ENCODE assay signal across 1 cellular context in the genomic region with DNA sequence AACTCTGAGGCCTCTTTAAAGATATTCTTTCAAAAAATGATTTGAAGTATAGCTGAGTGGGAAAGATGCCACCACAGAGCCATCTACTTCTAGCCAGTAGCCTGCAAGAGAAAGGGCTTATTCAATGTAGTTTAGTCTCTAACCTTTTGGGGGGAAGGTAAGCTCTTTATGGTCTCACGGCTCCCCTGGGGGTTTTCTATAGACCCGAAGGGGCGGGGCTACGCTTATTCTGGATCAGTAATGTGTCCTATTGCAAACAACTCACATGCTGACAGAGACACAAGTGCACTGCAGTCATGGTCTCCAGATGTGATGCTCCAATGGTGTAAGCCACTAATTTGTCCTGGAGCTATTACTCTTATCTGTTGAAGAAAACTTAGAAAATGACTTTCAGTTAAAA.
TF ChIP-seq lines count a peak whose summit lies in the region.

No MANE protein-coding gene starts in this region.

TF ChIP-seq in GM23338, 12 proteins besides CTCF, POLR2A, EP300 and RAD21 (continued from another document):
- TF ChIP-seq REST (IDR thresholded peaks at IDR 0.05; ENCODE audit: unreplicated experiment) = no peak
- TF ChIP-seq NANOG (IDR thresholded peaks at IDR 0.05; ENCODE audit: borderline replicate concordance) = no peak
- no peak for TF ChIP-seq ZNF331 (CRISPR knock-in tag; IDR thresholded peaks at IDR 0.05; ENCODE audit: low read depth)
- TF ChIP-seq ZNF114 (CRISPR knock-in tag; IDR thresholded peaks at IDR 0.05) = no peak
- no peak for TF ChIP-seq CREB1 (CRISPR knock-in tag; IDR thresholded peaks at IDR 0.05; ENCODE audit: low read depth)
- TF ChIP-seq, protein P1, sequence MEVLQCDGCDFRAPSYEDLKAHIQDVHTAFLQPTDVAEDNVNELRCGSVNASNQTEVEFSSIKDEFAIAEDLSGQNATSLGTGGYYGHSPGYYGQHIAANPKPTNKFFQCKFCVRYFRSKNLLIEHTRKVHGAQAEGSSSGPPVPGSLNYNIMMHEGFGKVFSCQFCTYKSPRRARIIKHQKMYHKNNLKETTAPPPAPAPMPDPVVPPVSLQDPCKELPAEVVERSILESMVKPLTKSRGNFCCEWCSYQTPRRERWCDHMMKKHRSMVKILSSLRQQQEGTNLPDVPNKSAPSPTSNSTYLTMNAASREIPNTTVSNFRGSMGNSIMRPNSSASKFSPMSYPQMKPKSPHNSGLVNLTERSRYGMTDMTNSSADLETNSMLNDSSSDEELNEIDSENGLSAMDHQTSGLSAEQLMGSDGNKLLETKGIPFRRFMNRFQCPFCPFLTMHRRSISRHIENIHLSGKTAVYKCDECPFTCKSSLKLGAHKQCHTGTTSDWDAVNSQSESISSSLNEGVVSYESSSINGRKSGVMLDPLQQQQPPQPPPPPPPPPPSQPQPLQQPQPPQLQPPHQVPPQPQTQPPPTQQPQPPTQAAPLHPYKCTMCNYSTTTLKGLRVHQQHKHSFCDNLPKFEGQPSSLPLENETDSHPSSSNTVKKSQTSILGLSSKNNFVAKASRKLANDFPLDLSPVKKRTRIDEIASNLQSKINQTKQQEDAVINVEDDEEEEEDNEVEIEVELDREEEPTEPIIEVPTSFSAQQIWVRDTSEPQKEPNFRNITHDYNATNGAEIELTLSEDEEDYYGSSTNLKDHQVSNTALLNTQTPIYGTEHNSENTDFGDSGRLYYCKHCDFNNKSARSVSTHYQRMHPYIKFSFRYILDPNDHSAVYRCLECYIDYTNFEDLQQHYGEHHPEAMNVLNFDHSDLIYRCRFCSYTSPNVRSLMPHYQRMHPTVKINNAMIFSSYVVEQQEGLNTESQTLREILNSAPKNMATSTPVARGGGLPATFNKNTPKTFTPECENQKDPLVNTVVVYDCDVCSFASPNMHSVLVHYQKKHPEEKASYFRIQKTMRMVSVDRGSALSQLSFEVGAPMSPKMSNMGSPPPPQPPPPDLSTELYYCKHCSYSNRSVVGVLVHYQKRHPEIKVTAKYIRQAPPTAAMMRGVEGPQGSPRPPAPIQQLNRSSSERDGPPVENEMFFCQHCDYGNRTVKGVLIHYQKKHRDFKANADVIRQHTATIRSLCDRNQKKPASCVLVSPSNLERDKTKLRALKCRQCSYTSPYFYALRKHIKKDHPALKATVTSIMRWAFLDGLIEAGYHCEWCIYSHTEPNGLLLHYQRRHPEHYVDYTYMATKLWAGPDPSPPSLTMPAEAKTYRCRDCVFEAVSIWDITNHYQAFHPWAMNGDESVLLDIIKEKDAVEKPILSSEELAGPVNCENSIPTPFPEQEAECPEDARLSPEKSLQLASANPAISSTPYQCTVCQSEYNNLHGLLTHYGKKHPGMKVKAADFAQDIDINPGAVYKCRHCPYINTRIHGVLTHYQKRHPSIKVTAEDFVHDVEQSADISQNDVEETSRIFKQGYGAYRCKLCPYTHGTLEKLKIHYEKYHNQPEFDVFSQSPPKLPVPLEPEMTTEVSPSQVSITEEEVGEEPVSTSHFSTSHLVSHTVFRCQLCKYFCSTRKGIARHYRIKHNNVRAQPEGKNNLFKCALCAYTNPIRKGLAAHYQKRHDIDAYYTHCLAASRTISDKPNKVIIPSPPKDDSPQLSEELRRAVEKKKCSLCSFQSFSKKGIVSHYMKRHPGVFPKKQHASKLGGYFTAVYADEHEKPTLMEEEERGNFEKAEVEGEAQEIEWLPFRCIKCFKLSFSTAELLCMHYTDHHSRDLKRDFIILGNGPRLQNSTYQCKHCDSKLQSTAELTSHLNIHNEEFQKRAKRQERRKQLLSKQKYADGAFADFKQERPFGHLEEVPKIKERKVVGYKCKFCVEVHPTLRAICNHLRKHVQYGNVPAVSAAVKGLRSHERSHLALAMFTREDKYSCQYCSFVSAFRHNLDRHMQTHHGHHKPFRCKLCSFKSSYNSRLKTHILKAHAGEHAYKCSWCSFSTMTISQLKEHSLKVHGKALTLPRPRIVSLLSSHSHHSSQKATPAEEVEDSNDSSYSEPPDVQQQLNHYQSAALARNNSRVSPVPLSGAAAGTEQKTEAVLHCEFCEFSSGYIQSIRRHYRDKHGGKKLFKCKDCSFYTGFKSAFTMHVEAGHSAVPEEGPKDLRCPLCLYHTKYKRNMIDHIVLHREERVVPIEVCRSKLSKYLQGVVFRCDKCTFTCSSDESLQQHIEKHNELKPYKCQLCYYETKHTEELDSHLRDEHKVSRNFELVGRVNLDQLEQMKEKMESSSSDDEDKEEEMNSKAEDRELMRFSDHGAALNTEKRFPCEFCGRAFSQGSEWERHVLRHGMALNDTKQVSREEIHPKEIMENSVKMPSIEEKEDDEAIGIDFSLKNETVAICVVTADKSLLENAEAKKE (CRISPR knock-in tag; IDR thresholded peaks at IDR 0.05) = no peak
- no peak for TF ChIP-seq EZH2 (IDR thresholded peaks at IDR 0.05; ENCODE audit: low read depth, unreplicated experiment)
- no peak for TF ChIP-seq JUNB (IDR thresholded peaks at IDR 0.05; ENCODE audit: unreplicated experiment)
- no peak for TF ChIP-seq ETS1 (IDR thresholded peaks at IDR 0.05)
